8 cellular contexts compared by ENCODE assay signal in genomic region chr17:63702616-63703015, GRCh38. TPM values are rescaled to one million over a fixed set of nuclear protein-coding genes. Genes with fewer than 3 reads are reported as not detected.
DNase-seq lines count a peak whose midpoint lies in the region; ATAC-seq and TF ChIP-seq lines count a peak whose summit lies in the region.

No MANE protein-coding gene starts in this region.

- H3K27me3 ChIP-seq in mesendoderm (ENCODE audit: insufficient read depth, low read length, poor library complexity) (no peaks in the 10 kb centered on the region), upper lobe of right lung (no peaks in the 10 kb centered on the region)

- H3K27me3 Mint-ChIP-seq in activated naive CD4-positive, alpha-beta T cell treated with anti-CD3 and anti-CD28 coated beads, Interleukin-2, amount 50 U/mL, for 24 hours: no peaks in the 10 kb centered on the region
- H3K27me3 Mint-ChIP-seq in activated B cell treated with CpG ODN at 0.5 μM for 24 hours: no peaks in the 10 kb centered on the region

- peaks cover 12% of the 10 kb centered on the region for H3K4me1 ChIP-seq in mesendoderm (ENCODE audit: control insufficient read depth, low read depth, low read length)
- H3K4me1 ChIP-seq in upper lobe of right lung: peaks cover 28% of the 10 kb centered on the region

- no peak overlapping the region for H2BK120ac ChIP-seq in mesendoderm (ENCODE audit: low read depth, low read length)

- WGBS in mesendoderm (ENCODE audit: extremely low coverage, insufficient coverage, low lambda C conversion rate): no CpG with 5 or more reads among the region's 6 CpGs

- H3K36me3 Mint-ChIP-seq in activated naive CD4-positive, alpha-beta T cell treated with anti-CD3 and anti-CD28 coated beads, Interleukin-2, amount 50 U/mL, for 24 hours: peaks cover 5% of the 10 kb centered on the region
- H3K36me3 Mint-ChIP-seq in activated B cell treated with CpG ODN at 0.5 μM for 24 hours (ENCODE audit: low read depth): peaks cover 47% of the 10 kb centered on the region

- H3K4me2 ChIP-seq in mesendoderm (ENCODE audit: low read length): no peak overlapping the region

- H3K4me3 ChIP-seq in mesendoderm (ENCODE audit: low read length) (no peak overlapping the region), upper lobe of right lung (no peak overlapping the region)

- TF ChIP-seq CTCF in activated B cell treated with CpG ODN at 0.5 μM for 24 hours (IDR thresholded peaks at IDR 0.05) (no peak), upper lobe of right lung (IDR thresholded peaks at IDR 0.05) (no peak)

- ATAC-seq in activated B cell treated with CpG ODN at 0.5 μM for 24 hours (ENCODE audit: low read depth) (no peak), upper lobe of right lung (no peak)

- no peak overlapping the region for H2BK15ac ChIP-seq in mesendoderm (replicated peaks; ENCODE audit: low read depth)

- H3K9me3 ChIP-seq in upper lobe of right lung: no peaks in the 10 kb centered on the region

- peak overlapping the region; percentile 42 for H3K9ac ChIP-seq in mesendoderm (ENCODE audit: low read length)

- no peak for DNase-seq in activated naive CD4-positive, alpha-beta T cell treated with anti-CD3 and anti-CD28 coated beads, Interleukin-2, amount 50 U/mL, for 16 hours
- DNase-seq in activated B cell treated with CpG ODN at 0.5 μM for 24 hours (no peak), mesendoderm (no peak), upper lobe of right lung (peak; percentile 32), MV-4-11 (lab: John Stamatoyannopoulos, UW) (no peak), HK-2 (ENCODE audit: unreplicated experiment) (no peak), GDM1 (lab: John Stamatoyannopoulos, UW) (no peak)

- intact Hi-C loops in activated B cell treated with CpG ODN at 0.5 μM for 24 hours (cut with micrococcal nuclease): no loop called here
- intact Hi-C loops in upper lobe of right lung (cut with DNase I): no loop called here

- H3K27ac ChIP-seq in mesendoderm (ENCODE audit: low read depth, low read length) (no peak overlapping the region), upper lobe of right lung (no peak overlapping the region)

- H3K56ac ChIP-seq in mesendoderm (ENCODE audit: low read length): no peak overlapping the region

- peak overlapping the region; percentile 95 for H3K27ac Mint-ChIP-seq in activated naive CD4-positive, alpha-beta T cell treated with anti-CD3 and anti-CD28 coated beads, Interleukin-2, amount 50 U/mL, for 24 hours
- H3K27ac Mint-ChIP-seq in activated B cell treated with CpG ODN at 0.5 μM for 24 hours: peak overlapping the region; percentile 95

- H3K4me1 Mint-ChIP-seq in activated naive CD4-positive, alpha-beta T cell treated with anti-CD3 and anti-CD28 coated beads, Interleukin-2, amount 50 U/mL, for 24 hours: peaks cover 67% of the 10 kb centered on the region
- peaks cover 69% of the 10 kb centered on the region for H3K4me1 Mint-ChIP-seq in activated B cell treated with CpG ODN at 0.5 μM for 24 hours

- peaks cover 17% of the 10 kb centered on the region for H3K79me1 ChIP-seq in mesendoderm (ENCODE audit: low read length)

- peak overlapping the region; percentile 88 for H3K4me3 Mint-ChIP-seq in activated naive CD4-positive, alpha-beta T cell treated with anti-CD3 and anti-CD28 coated beads, Interleukin-2, amount 50 U/mL, for 24 hours
- peak overlapping the region; percentile 80 for H3K4me3 Mint-ChIP-seq in activated B cell treated with CpG ODN at 0.5 μM for 24 hours

- peaks cover 22% of the 10 kb centered on the region for H3K79me2 ChIP-seq in mesendoderm (ENCODE audit: control insufficient read depth, insufficient read depth, low read length)

- H3K23ac ChIP-seq in mesendoderm (ENCODE audit: low read length): no peak overlapping the region

- no peak overlapping the region for H3K18ac ChIP-seq in mesendoderm (ENCODE audit: low read length)

- no peaks in the 10 kb centered on the region for H3K9me3 Mint-ChIP-seq in activated naive CD4-positive, alpha-beta T cell treated with anti-CD3 and anti-CD28 coated beads, Interleukin-2, amount 50 U/mL, for 24 hours
- H3K9me3 Mint-ChIP-seq in activated B cell treated with CpG ODN at 0.5 μM for 24 hours: no peaks in the 10 kb centered on the region

- no peak overlapping the region for H4K8ac ChIP-seq in mesendoderm (ENCODE audit: low read depth, low read length)

- H3K36me3 ChIP-seq in mesendoderm (ENCODE audit: control insufficient read depth, insufficient read depth, low read length) (no peaks in the 10 kb centered on the region), upper lobe of right lung (peaks cover 35% of the 10 kb centered on the region)

- CTCF ChIA-PET in activated B cell treated with CpG ODN at 0.5 μM for 24 hours (lab: Charles Lee): interaction anchor here (1.1 kb wide), 1 partner anchor 40 kb away, joined by 3 read pairs; no protein-coding TSS in a partner anchor

- no peak overlapping the region for H2BK5ac ChIP-seq in mesendoderm (ENCODE audit: low read length)

- no peak overlapping the region for H4K5ac ChIP-seq in mesendoderm (ENCODE audit: low read length)

- POLR2A ChIA-PET in activated B cell treated with CpG ODN at 0.5 μM for 24 hours (lab: Charles Lee): interaction anchor here (0.9 to 11.3 kb wide), 10 partner anchors 9 to 140 kb away, joined by 3 to 295 read pairs (median 6); partner anchors contain the start of genes CCDC47, DDX42, MAP3K3 and SMARCD2

- no peak overlapping the region for H3K4ac ChIP-seq in mesendoderm (ENCODE audit: low read depth, low read length)

- H2AK5ac ChIP-seq in mesendoderm (ENCODE audit: low read length): no peak overlapping the region

RNA-seq across cellular contexts. Expression of gene LIMD2, which starts 2.7 kb away (rescaled TPM):
- total RNA-seq in activated B cell treated with CpG ODN at 0.5 μM for 24 hours: 404 and 421 TPM in 2 replicates
- 60.1 TPM for polyA plus RNA-seq in mesendoderm (2013, experiment 1 of 2)
- polyA plus RNA-seq in mesendoderm (2013, experiment 2 of 2): 59.0 TPM
- 22.9 TPM for total RNA-seq in upper lobe of right lung

RNA-seq across cellular contexts. Expression of gene STRADA, which starts 39.0 kb away (rescaled TPM):
- 72.5 and 80.2 TPM in 2 replicates for total RNA-seq in activated B cell treated with CpG ODN at 0.5 μM for 24 hours
- 16.7 TPM for polyA plus RNA-seq in mesendoderm (2013, experiment 1 of 2)
- 16.2 TPM for polyA plus RNA-seq in mesendoderm (2013, experiment 2 of 2)
- 30.2 TPM for total RNA-seq in upper lobe of right lung

Comparison
In these comparisons a context has a peak if more than half of its experiments do, and no peak if none do; other contexts are left out.
1. RNA of gene LIMD2, which starts 2.7 kb away (total RNA-seq): 404 to 421 TPM in activated B cell treated with CpG ODN at 0.5 μM for 24 hours; 22.9 TPM in upper lobe of right lung (single experiment); every median in the first group is over 10 times any median in the second.